Comparison of ENCODE assay signal across 1 cellular context in the genomic region with DNA sequence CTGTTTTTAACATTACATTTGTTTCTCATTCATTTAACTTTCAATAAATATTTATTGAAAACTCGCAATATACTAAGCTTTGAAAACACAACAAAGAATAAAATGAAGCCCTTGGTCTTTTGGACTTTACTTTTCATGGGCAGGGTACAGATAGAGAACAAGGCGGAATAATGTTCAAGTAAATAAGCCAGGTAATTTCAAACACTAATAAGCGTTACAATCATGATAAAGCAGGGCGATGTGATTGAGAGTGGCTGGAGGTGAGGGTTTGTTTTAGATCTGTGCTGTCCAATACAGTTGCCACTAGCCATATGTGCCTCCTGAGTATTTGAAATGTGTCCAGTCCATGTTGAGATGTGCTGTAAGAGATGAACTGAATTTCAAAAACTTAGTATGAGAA.
TF ChIP-seq lines count a peak whose summit lies in the region.

No MANE protein-coding gene starts in this region.

TF ChIP-seq in IMR-90, 13 proteins besides CTCF, POLR2A, EP300 and RAD21 (continued from another document):
- no peak for TF ChIP-seq RCOR1 (IDR thresholded peaks at IDR 0.05; ENCODE audit: insufficient replicate concordance, low read length)
